Comparison of ENCODE assay signal across 9 cellular contexts in genomic region chr6:14664112-14664592, GRCh38.
DNase-seq lines count a peak whose midpoint lies in the region; ATAC-seq and FAIRE-seq lines count a peak whose summit lies in the region.
"Had no signal": no experiment of that assay in that cellular context is flagged by ENCODE, and none has a peak within 500 bp of the region (broad histone marks: within the 10 kb centered on the region; RNA-seq: fewer than 3 reads in every experiment).

No MANE protein-coding gene starts in this region.

- no peaks in the 10 kb centered on the region for H3K36me3 Mint-ChIP-seq in activated T-helper 1 cell treated with anti-CD3 and anti-CD28 coated beads, Interleukin-12 subunit alpha, Interleukin-12 subunit beta, Interleukin-2, Interleukin-4 antibody, amounts not matched to agents 30 ng/mL and 10 ng/mL and 1 ng/mL, durations not matched to agents 14 hours and 24 hours and 36 hours (ENCODE audit: low read depth)

- ATAC-seq in GM18867 (IDR thresholded peaks at IDR 0.05; ENCODE audit: unreplicated experiment): peak; percentile 45
- ATAC-seq in HG03280 (IDR thresholded peaks at IDR 0.05; ENCODE audit: unreplicated experiment): peak; percentile 67
- no peak for ATAC-seq in Right ventricle myocardium inferior
- no peak for ATAC-seq in GM19328 (IDR thresholded peaks at IDR 0.05; ENCODE audit: unreplicated experiment)

- no peaks in the 10 kb centered on the region for H3K36me3 ChIP-seq in BLaER1 treated with 17β-estradiol and CSF1 and Interleukin-3, amounts not matched to agents 10 nM and 100 nM

- peaks cover 48 to 87% (median 75%) of the 10 kb centered on the region in 10 experiments for H3K4me1 ChIP-seq in BLaER1 treated with 17β-estradiol and CSF1 and Interleukin-3, amounts not matched to agents 10 nM and 100 nM

- FAIRE-seq in RCC 7860 (lab: Jason Lieb, UNC): no peak

- no peaks in the 10 kb centered on the region for H3K27me3 ChIP-seq in BLaER1 treated with 17β-estradiol and CSF1 and Interleukin-3, amounts not matched to agents 10 nM and 100 nM

- H3K27me3 Mint-ChIP-seq in activated T-helper 1 cell treated with anti-CD3 and anti-CD28 coated beads, Interleukin-12 subunit alpha, Interleukin-12 subunit beta, Interleukin-2, Interleukin-4 antibody, amounts not matched to agents 30 ng/mL and 10 ng/mL and 1 ng/mL, durations not matched to agents 14 hours and 24 hours and 36 hours (ENCODE audit: insufficient read depth): peaks cover 32% of the 10 kb centered on the region

- H4K20me1 ChIP-seq in BLaER1 treated with 17β-estradiol and CSF1 and Interleukin-3, amounts not matched to agents 10 nM and 100 nM: no peaks in the 10 kb centered on the region

- peak overlapping the region; percentile 50 for H3K27ac Mint-ChIP-seq in activated T-helper 1 cell treated with anti-CD3 and anti-CD28 coated beads, Interleukin-12 subunit alpha, Interleukin-12 subunit beta, Interleukin-2, Interleukin-4 antibody, amounts not matched to agents 30 ng/mL and 10 ng/mL and 1 ng/mL, durations not matched to agents 14 hours and 24 hours and 36 hours

- peak overlapping the region in 8 of 10 experiments; percentile 18 to 56 (median 34); a peak in 13 of 20 replicates for H3K4me3 ChIP-seq in BLaER1 treated with 17β-estradiol and CSF1 and Interleukin-3, amounts not matched to agents 10 nM and 100 nM

- DNase-seq in activated T-helper 1 cell treated with anti-CD3 and anti-CD28 coated beads, Interleukin-12 subunit alpha, Interleukin-12 subunit beta, Interleukin-2, Interleukin-4 antibody, amounts not matched to agents 30 ng/mL and 10 ng/mL and 1 ng/mL, durations not matched to agents 14 hours and 24 hours and 36 hours (ENCODE audit: low spot score): peak; percentile 8
- DNase-seq in RCC 7860 (ENCODE audit: low spot score) (no peak), Right ventricle myocardium inferior (ENCODE audit: missing footprints) (no peak), hepatic stellate cell (ENCODE audit: low spot score) (no peak)
- DNase-seq: NCI-H1092 had no signal

- H3K9me3 ChIP-seq in BLaER1 treated with 17β-estradiol and CSF1 and Interleukin-3, amounts not matched to agents 10 nM and 100 nM (replicated peaks in 1 of 11): 0 out of 22 replicates have a peak, but pooled peaks cover 0 to 6% (median 0%) of the 10 kb centered on the region in 11 experiments

- intact Hi-C loops in activated T-helper 1 cell treated with anti-CD3 and anti-CD28 coated beads, Interleukin-12 subunit alpha, Interleukin-12 subunit beta, Interleukin-2, Interleukin-4 antibody, amounts not matched to agents 30 ng/mL and 10 ng/mL and 1 ng/mL, durations not matched to agents 14 hours and 24 hours and 36 hours (cut with micrococcal nuclease): loop anchor here (1.0 to 10.0 kb wide), 11 partner anchors 28 to 961 kb away; partner anchors contain the start of gene JARID2
- intact Hi-C loops in Right ventricle myocardium inferior (cut with DNase I): no loop called here

- H3K4me2 ChIP-seq in BLaER1 treated with 17β-estradiol and CSF1 and Interleukin-3, amounts not matched to agents 10 nM and 100 nM: peak overlapping the region; percentile 69 to 100 (median 95)

- peak overlapping the region; percentile 6 for H3K4me3 Mint-ChIP-seq in activated T-helper 1 cell treated with anti-CD3 and anti-CD28 coated beads, Interleukin-12 subunit alpha, Interleukin-12 subunit beta, Interleukin-2, Interleukin-4 antibody, amounts not matched to agents 30 ng/mL and 10 ng/mL and 1 ng/mL, durations not matched to agents 14 hours and 24 hours and 36 hours

- peak overlapping the region; percentile 18 to 85 (median 80); a peak in 21 of 22 replicates for H3K27ac ChIP-seq in BLaER1 treated with 17β-estradiol and CSF1 and Interleukin-3, amounts not matched to agents 10 nM and 100 nM

- H3K9me3 Mint-ChIP-seq in activated T-helper 1 cell treated with anti-CD3 and anti-CD28 coated beads, Interleukin-12 subunit alpha, Interleukin-12 subunit beta, Interleukin-2, Interleukin-4 antibody, amounts not matched to agents 30 ng/mL and 10 ng/mL and 1 ng/mL, durations not matched to agents 14 hours and 24 hours and 36 hours: no peaks in the 10 kb centered on the region

- H3K4me1 Mint-ChIP-seq in activated T-helper 1 cell treated with anti-CD3 and anti-CD28 coated beads, Interleukin-12 subunit alpha, Interleukin-12 subunit beta, Interleukin-2, Interleukin-4 antibody, amounts not matched to agents 30 ng/mL and 10 ng/mL and 1 ng/mL, durations not matched to agents 14 hours and 24 hours and 36 hours (ENCODE audit: low read depth): peaks cover 34% of the 10 kb centered on the region

- H3K9ac ChIP-seq in BLaER1 treated with 17β-estradiol and CSF1 and Interleukin-3, amounts not matched to agents 10 nM and 100 nM: peak overlapping the region; percentile 18 to 72 (median 63); a peak in 20 of 22 replicates

Comparison
In these comparisons a context has a peak if more than half of its experiments do, and no peak if none do; other contexts are left out.
1. ATAC-seq: peak in GM18867 (single experiment) and HG03280 (single experiment); none in Right ventricle myocardium inferior (single experiment) and GM19328 (single experiment).